1 cellular context compared by ENCODE assay signal in genomic region chr7:156639426-156640256, GRCh38.
A peak's percentile ranks its signal among the peaks of the same experiment; 100 is the strongest.
TF ChIP-seq lines count a peak whose summit lies in the region.

No MANE protein-coding gene starts in this region.

TF ChIP-seq in K562, 482 proteins besides CTCF, POLR2A, EP300 and RAD21 (continued from another document and continues in another):
- TF ChIP-seq, protein P1, sequence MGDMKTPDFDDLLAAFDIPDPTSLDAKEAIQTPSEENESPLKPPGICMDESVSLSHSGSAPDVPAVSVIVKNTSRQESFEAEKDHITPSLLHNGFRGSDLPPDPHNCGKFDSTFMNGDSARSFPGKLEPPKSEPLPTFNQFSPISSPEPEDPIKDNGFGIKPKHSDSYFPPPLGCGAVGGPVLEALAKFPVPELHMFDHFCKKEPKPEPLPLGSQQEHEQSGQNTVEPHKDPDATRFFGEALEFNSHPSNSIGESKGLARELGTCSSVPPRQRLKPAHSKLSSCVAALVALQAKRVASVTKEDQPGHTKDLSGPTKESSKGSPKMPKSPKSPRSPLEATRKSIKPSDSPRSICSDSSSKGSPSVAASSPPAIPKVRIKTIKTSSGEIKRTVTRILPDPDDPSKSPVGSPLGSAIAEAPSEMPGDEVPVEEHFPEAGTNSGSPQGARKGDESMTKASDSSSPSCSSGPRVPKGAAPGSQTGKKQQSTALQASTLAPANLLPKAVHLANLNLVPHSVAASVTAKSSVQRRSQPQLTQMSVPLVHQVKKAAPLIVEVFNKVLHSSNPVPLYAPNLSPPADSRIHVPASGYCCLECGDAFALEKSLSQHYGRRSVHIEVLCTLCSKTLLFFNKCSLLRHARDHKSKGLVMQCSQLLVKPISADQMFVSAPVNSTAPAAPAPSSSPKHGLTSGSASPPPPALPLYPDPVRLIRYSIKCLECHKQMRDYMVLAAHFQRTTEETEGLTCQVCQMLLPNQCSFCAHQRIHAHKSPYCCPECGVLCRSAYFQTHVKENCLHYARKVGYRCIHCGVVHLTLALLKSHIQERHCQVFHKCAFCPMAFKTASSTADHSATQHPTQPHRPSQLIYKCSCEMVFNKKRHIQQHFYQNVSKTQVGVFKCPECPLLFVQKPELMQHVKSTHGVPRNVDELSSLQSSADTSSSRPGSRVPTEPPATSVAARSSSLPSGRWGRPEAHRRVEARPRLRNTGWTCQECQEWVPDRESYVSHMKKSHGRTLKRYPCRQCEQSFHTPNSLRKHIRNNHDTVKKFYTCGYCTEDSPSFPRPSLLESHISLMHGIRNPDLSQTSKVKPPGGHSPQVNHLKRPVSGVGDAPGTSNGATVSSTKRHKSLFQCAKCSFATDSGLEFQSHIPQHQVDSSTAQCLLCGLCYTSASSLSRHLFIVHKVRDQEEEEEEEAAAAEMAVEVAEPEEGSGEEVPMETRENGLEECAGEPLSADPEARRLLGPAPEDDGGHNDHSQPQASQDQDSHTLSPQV (IDR thresholded peaks at IDR 0.05), result no peak; the same call in 1 of the 2 replicates
- no peak; the same call in 1 of the 2 replicates for TF ChIP-seq ARID1B (IDR thresholded peaks at IDR 0.05)
- TF ChIP-seq U2AF1 (optimal IDR thresholded peaks at IDR 0.05; ENCODE audit: low read depth, low read length), result no peak
- TF ChIP-seq KDM5B (IDR thresholded peaks at IDR 0.05; ENCODE audit: insufficient replicate concordance, low read depth, low read length), result peak; percentile 44
- TF ChIP-seq PHF8 (IDR thresholded peaks at IDR 0.05; ENCODE audit: borderline replicate concordance, low read length), result peak; percentile 45; the same call in 1 of the 2 replicates
- TF ChIP-seq RBM15 (IDR thresholded peaks at IDR 0.05; ENCODE audit: insufficient read depth, low read length), result no peak
- no peak for TF ChIP-seq ZNF436 (CRISPR knock-in tag; IDR thresholded peaks at IDR 0.05)
- TF ChIP-seq E2F6 (IDR thresholded peaks at IDR 0.05; ENCODE audit: borderline replicate concordance in 1 of 2, extremely low read depth in 1 of 2, insufficient read depth in 1 of 2, insufficient read length in 1 of 2, low read depth in 1 of 2, low read length in 1 of 2, poor library complexity in 1 of 2, severe bottlenecking in 1 of 2), result peak; percentile 88 to 94
- TF ChIP-seq ASH1L (IDR thresholded peaks at IDR 0.05; ENCODE audit: borderline replicate concordance, low read depth, partially characterized antibody), result peak; percentile 50
- TF ChIP-seq, protein P2, sequence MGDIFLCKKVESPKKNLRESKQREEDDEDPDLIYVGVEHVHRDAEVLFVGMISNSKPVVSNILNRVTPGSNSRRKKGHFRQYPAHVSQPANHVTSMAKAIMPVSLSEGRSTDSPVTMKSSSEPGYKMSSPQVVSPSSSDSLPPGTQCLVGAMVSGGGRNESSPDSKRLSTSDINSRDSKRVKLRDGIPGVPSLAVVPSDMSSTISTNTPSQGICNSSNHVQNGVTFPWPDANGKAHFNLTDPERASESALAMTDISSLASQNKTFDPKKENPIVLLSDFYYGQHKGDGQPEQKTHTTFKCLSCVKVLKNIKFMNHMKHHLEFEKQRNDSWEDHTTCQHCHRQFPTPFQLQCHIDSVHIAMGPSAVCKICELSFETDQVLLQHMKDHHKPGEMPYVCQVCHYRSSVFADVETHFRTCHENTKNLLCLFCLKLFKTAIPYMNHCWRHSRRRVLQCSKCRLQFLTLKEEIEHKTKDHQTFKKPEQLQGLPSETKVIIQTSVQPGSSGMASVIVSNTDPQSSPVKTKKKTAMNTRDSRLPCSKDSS (IDR thresholded peaks at IDR 0.05; ENCODE audit: low read depth, partially characterized antibody), result no peak
- peak; percentile 57 for TF ChIP-seq E2F8 (IDR thresholded peaks at IDR 0.05; ENCODE audit: low read depth, partially characterized antibody)
- no peak for TF ChIP-seq ZNF584 (CRISPR knock-in tag; IDR thresholded peaks at IDR 0.05; ENCODE audit: low read depth)
- no peak for TF ChIP-seq HMBOX1 (IDR thresholded peaks at IDR 0.05)
- peak; percentile 74 for TF ChIP-seq EP400 (IDR thresholded peaks at IDR 0.05)
- TF ChIP-seq RHOXF2B (CRISPR knock-in tag; conservative IDR thresholded peaks at IDR 0.05), result no peak
- TF ChIP-seq KAT2B (IDR thresholded peaks at IDR 0.05; ENCODE audit: low read depth, low read length), result no peak
- TF ChIP-seq TRIM28 (IDR thresholded peaks at IDR 0.05), result no peak
- TF ChIP-seq, protein P3, sequence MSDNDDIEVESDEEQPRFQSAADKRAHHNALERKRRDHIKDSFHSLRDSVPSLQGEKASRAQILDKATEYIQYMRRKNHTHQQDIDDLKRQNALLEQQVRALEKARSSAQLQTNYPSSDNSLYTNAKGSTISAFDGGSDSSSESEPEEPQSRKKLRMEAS (CRISPR knock-in tag; IDR thresholded peaks at IDR 0.05), result no peak
- no peak for TF ChIP-seq CREB3 (tag; conservative IDR thresholded peaks at IDR 0.05; ENCODE audit: low read depth)
- 0 out of 2 replicates have a peak, but pooled peaks have one; percentile 5 for TF ChIP-seq ZNF511 (CRISPR knock-in tag; IDR thresholded peaks at IDR 0.05)
- no peak for TF ChIP-seq ATF2 (CRISPR knock-in tag; IDR thresholded peaks at IDR 0.05)
- no peak for TF ChIP-seq PHF21A (IDR thresholded peaks at IDR 0.05; ENCODE audit: borderline replicate concordance, low read depth)
- no peak for TF ChIP-seq ZNF253 (CRISPR knock-in tag; conservative IDR thresholded peaks at IDR 0.05)
- TF ChIP-seq ZFP1 (CRISPR knock-in tag; IDR thresholded peaks at IDR 0.05), result no peak
- no peak for TF ChIP-seq ZNF311 (CRISPR knock-in tag; IDR thresholded peaks at IDR 0.05)
- TF ChIP-seq ARID2 (IDR thresholded peaks at IDR 0.05), result no peak
- no peak for TF ChIP-seq HDAC6 (IDR thresholded peaks at IDR 0.05; ENCODE audit: low read depth, low read length)
- no peak for TF ChIP-seq CCNT2 (IDR thresholded peaks at IDR 0.05; ENCODE audit: borderline replicate concordance, extremely low read depth, insufficient read length, low read depth, low read length)
- TF ChIP-seq SAFB (IDR thresholded peaks at IDR 0.05; ENCODE audit: borderline replicate concordance, low read depth, low read length), result no peak
- TF ChIP-seq, protein P4, sequence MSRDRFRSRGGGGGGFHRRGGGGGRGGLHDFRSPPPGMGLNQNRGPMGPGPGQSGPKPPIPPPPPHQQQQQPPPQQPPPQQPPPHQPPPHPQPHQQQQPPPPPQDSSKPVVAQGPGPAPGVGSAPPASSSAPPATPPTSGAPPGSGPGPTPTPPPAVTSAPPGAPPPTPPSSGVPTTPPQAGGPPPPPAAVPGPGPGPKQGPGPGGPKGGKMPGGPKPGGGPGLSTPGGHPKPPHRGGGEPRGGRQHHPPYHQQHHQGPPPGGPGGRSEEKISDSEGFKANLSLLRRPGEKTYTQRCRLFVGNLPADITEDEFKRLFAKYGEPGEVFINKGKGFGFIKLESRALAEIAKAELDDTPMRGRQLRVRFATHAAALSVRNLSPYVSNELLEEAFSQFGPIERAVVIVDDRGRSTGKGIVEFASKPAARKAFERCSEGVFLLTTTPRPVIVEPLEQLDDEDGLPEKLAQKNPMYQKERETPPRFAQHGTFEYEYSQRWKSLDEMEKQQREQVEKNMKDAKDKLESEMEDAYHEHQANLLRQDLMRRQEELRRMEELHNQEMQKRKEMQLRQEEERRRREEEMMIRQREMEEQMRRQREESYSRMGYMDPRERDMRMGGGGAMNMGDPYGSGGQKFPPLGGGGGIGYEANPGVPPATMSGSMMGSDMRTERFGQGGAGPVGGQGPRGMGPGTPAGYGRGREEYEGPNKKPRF (IDR thresholded peaks at IDR 0.05; ENCODE audit: low read depth, low read length), result no peak
- TF ChIP-seq ZC3H4 (CRISPR knock-in tag; IDR thresholded peaks at IDR 0.05; ENCODE audit: borderline replicate concordance), result 0 out of 2 replicates have a peak, but pooled peaks have one; percentile 52
- no peak for TF ChIP-seq XRCC5 (IDR thresholded peaks at IDR 0.05; ENCODE audit: low read depth, low read length)
- TF ChIP-seq ZSCAN29 (IDR thresholded peaks at IDR 0.05), result no peak
- peak in 1 of 2 experiments; percentile 42; a peak in 2 of 4 replicates for TF ChIP-seq TRIM24 (IDR thresholded peaks at IDR 0.05)
- TF ChIP-seq ZNF717 (CRISPR knock-in tag; IDR thresholded peaks at IDR 0.05), result no peak
- peak; percentile 57 for TF ChIP-seq ETS2 (tag; IDR thresholded peaks at IDR 0.05; ENCODE audit: borderline replicate concordance, poor library complexity, severe bottlenecking)
- TF ChIP-seq RBM25 (IDR thresholded peaks at IDR 0.05; ENCODE audit: low read depth, low read length, severe bottlenecking), result no peak
- no peak for TF ChIP-seq ZNF551 (CRISPR knock-in tag; IDR thresholded peaks at IDR 0.05)
- no peak for TF ChIP-seq PPARD (CRISPR knock-in tag; IDR thresholded peaks at IDR 0.05)
- no peak for TF ChIP-seq ZNF3 (CRISPR knock-in tag; IDR thresholded peaks at IDR 0.05)
- TF ChIP-seq DACH1 (IDR thresholded peaks at IDR 0.05; ENCODE audit: partially characterized antibody), result no peak
- no peak for TF ChIP-seq ZBTB8A (IDR thresholded peaks at IDR 0.05; ENCODE audit: partially characterized antibody)
- TF ChIP-seq MYC (IDR thresholded peaks at IDR 0.05; ENCODE audit: low read depth, low read length), result no peak
- TF ChIP-seq MYC (CRISPR knock-in tag; IDR thresholded peaks at IDR 0.05; ENCODE audit: borderline replicate concordance, low read depth), result peak; percentile 55; the same call in 1 of the 2 replicates
- TF ChIP-seq MAFF (IDR thresholded peaks at IDR 0.05; ENCODE audit: low read length), result no peak
- TF ChIP-seq BRD9 (IDR thresholded peaks at IDR 0.05; ENCODE audit: low read depth, partially characterized antibody), result no peak
- no peak for TF ChIP-seq ZNF398 (CRISPR knock-in tag; IDR thresholded peaks at IDR 0.05)
- TF ChIP-seq CGGBP1 (CRISPR knock-in tag; IDR thresholded peaks at IDR 0.05), result no peak
- TF ChIP-seq CHD1 (IDR thresholded peaks at IDR 0.05; ENCODE audit: low read length), result peak; percentile 55
